In genomic region chr9:134384811-134385479, GRCh38 we compare ENCODE assay signal across 10 cellular contexts. TPM values are rescaled to one million over a fixed set of nuclear protein-coding genes. Genes with fewer than 3 reads are reported as not detected.
DNase-seq lines count a peak whose midpoint lies in the region; ATAC-seq and TF ChIP-seq lines count a peak whose summit lies in the region.
"Had no signal": no experiment of that assay in that cellular context is flagged by ENCODE, and none has a peak within 500 bp of the region (broad histone marks: within the 10 kb centered on the region; RNA-seq: fewer than 3 reads in every experiment).

No MANE protein-coding gene starts in this region.

- H4K20me1 ChIP-seq in neural progenitor cell (ENCODE audit: low read depth): peaks cover 100% of the 10 kb centered on the region

- H3K27ac Mint-ChIP-seq in neural progenitor cell: no peak overlapping the region
- H3K27ac Mint-ChIP-seq in naive thymus-derived CD8-positive, alpha-beta T cell: no peak overlapping the region

- H3K4me3 Mint-ChIP-seq in neural progenitor cell: no peak overlapping the region
- no peak overlapping the region for H3K4me3 Mint-ChIP-seq in naive thymus-derived CD8-positive, alpha-beta T cell

- H3K9me3 ChIP-seq in MG63 (no peaks in the 10 kb centered on the region), neural progenitor cell (ENCODE audit: low read depth) (no peaks in the 10 kb centered on the region)
- H3K9me3 ChIP-seq: pancreas had no signal

- peaks cover 20% of the 10 kb centered on the region for H3K4me1 Mint-ChIP-seq in neural progenitor cell
- H3K4me1 Mint-ChIP-seq in naive thymus-derived CD8-positive, alpha-beta T cell: peaks cover 19 to 45% (median 38%) of the 10 kb centered on the region in 4 donors

- H3K4me1 ChIP-seq in neural progenitor cell: peaks cover 12% of the 10 kb centered on the region

- H3K36me3 Mint-ChIP-seq in neural progenitor cell: no peaks in the 10 kb centered on the region
- H3K36me3 Mint-ChIP-seq in naive thymus-derived CD8-positive, alpha-beta T cell: no peaks in the 10 kb centered on the region

- peak overlapping the region; percentile 29 for H3K27ac ChIP-seq in neural progenitor cell
- H3K27ac ChIP-seq: cardiac muscle cell had no signal

- no peak overlapping the region for H2AFZ ChIP-seq in neural progenitor cell (replicated peaks)

- H3K4me3 ChIP-seq in MG63 (no peak overlapping the region), neural progenitor cell (no peak overlapping the region)
- H3K4me3 ChIP-seq: cardiac muscle cell, pancreas had no signal

- peaks cover 97% of the 10 kb centered on the region for H3K79me2 ChIP-seq in neural progenitor cell (ENCODE audit: low read depth)

- ATAC-seq in GM18858 (IDR thresholded peaks at IDR 0.05; ENCODE audit: unreplicated experiment): no peak
- ATAC-seq in naive thymus-derived CD8-positive, alpha-beta T cell: no peak
- ATAC-seq: pancreas had no signal

- H3K27me3 Mint-ChIP-seq in neural progenitor cell (ENCODE audit: insufficient read depth, low read depth): no peaks in the 10 kb centered on the region
- no peaks in the 10 kb centered on the region for H3K27me3 Mint-ChIP-seq in naive thymus-derived CD8-positive, alpha-beta T cell

- H3K9me3 Mint-ChIP-seq in neural progenitor cell: no peaks in the 10 kb centered on the region
- no peaks in the 10 kb centered on the region for H3K9me3 Mint-ChIP-seq in naive thymus-derived CD8-positive, alpha-beta T cell

- H3K27me3 ChIP-seq in MG63 (no peaks in the 10 kb centered on the region), neural progenitor cell (no peaks in the 10 kb centered on the region)
- H3K27me3 ChIP-seq: cardiac muscle cell, pancreas had no signal

- no peak overlapping the region for H3K9ac ChIP-seq in neural progenitor cell

- no peak for TF ChIP-seq CTCF in neural progenitor cell (IDR thresholded peaks at IDR 0.05)

- H3K36me3 ChIP-seq in MG63 (peaks cover 3% of the 10 kb centered on the region; the same call in 1 of the 2 replicates), neural progenitor cell (no peaks in the 10 kb centered on the region)
- H3K36me3 ChIP-seq: cardiac muscle cell, pancreas had no signal

- no peaks in the 10 kb centered on the region for H3F3A ChIP-seq in neural progenitor cell (ENCODE audit: low read depth)

- POLR2A ChIA-PET in naive thymus-derived CD8-positive, alpha-beta T cell (lab: Charles Lee): no interaction called here

- DNase-seq in A172 (ENCODE audit: low spot score) (peak; percentile 53), MG63 (peak; percentile 59), epidermal melanocyte (ENCODE audit: insufficient read length, low spot score) (peak; percentile 82), neural progenitor cell (ENCODE audit: low spot score) (peak; percentile 62), NCI-H446 (lab: John Stamatoyannopoulos, UW) (no peak), RPMI8226 (no peak)
- no peak for DNase-seq in naive thymus-derived CD8-positive, alpha-beta T cell
- DNase-seq: pancreas had no signal

- H3K4me2 ChIP-seq in neural progenitor cell: no peak overlapping the region

RNA-seq across cellular contexts. Expression of gene RXRA, which starts 58.7 kb away (rescaled TPM):
- 12.8 and 17.2 TPM in 2 replicates for total RNA-seq in A172 (2014; rRNA removed; shearing (Covaris generic))
- 18.2 and 40.5 TPM in 2 replicates for total RNA-seq in MG63 (2014; rRNA removed; shearing (Covaris generic); ENCODE audit: low replicate concordance)
- 11.6 and 25.5 TPM in 2 replicates for total RNA-seq in neural progenitor cell (ENCODE audit: low replicate concordance)
- total RNA-seq in naive thymus-derived CD8-positive, alpha-beta T cell: 1 to 10 TPM; 5.3 to 5.6 TPM
- polyA plus RNA-seq in naive thymus-derived CD8-positive, alpha-beta T cell: under 1 TPM; 0.18 to 0.75 (median 0.27) TPM

Comparison
In these comparisons a context has a peak if more than half of its experiments do, and no peak if none do; other contexts are left out.
1. DNase-seq: peak in A172 (single experiment), MG63 (single experiment), epidermal melanocyte (single experiment) and neural progenitor cell (single experiment); none in NCI-H446 (0 of 2), naive thymus-derived CD8-positive, alpha-beta T cell (0 of 10) and RPMI8226 (single experiment).